8 cellular contexts compared by ENCODE assay signal in genomic region chr22:50245214-50246072, GRCh38. TPM values are rescaled to one million over a fixed set of nuclear protein-coding genes. Genes with fewer than 3 reads are reported as not detected.
DNase-seq lines count a peak whose midpoint lies in the region; ATAC-seq and TF ChIP-seq lines count a peak whose summit lies in the region.

No MANE protein-coding gene starts in this region.

- no peaks in the 10 kb centered on the region for H3K27me3 Mint-ChIP-seq in naive B cell

- peaks cover 50% of the 10 kb centered on the region for H3K4me1 ChIP-seq in OCI-LY7 (ENCODE audit: insufficient read depth, low read length, poor library complexity, severe bottlenecking)
- H3K4me1 ChIP-seq in ectodermal cell (ENCODE audit: control insufficient read depth, insufficient read depth, low read length) = peaks cover 21% of the 10 kb centered on the region

- H3K27ac Mint-ChIP-seq in naive B cell = peak overlapping the region; percentile 95 to 100 (median 100)

- H3K79me2 ChIP-seq in OCI-LY7 (ENCODE audit: insufficient read depth, low read depth, low read length) = peaks cover 55% of the 10 kb centered on the region

- H3K36me3 ChIP-seq in OCI-LY7 (ENCODE audit: insufficient read depth, low read length) (peaks cover 25% of the 10 kb centered on the region; the same call in 1 of the 2 replicates), ectodermal cell (ENCODE audit: control insufficient read depth, insufficient read depth, low read length) (no peaks in the 10 kb centered on the region)

- DNase-seq in OCI-LY7 (ENCODE audit: low spot score) = no peak
- DNase-seq in naive B cell = no peak
- DNase-seq in DMS114 treated with DMSO at 0.1 percent for 48 hours (lab: John Stamatoyannopoulos, UW; ENCODE audit: unreplicated experiment) = no peak
- no peak for DNase-seq in activated effector memory CD4-positive, alpha-beta T cell treated with Interleukin-2 at 50 U/mL for 16 hours
- no peak for DNase-seq in hippocampal formation (lab: John Stamatoyannopoulos, UW)
- DNase-seq in NCI-H774 (lab: John Stamatoyannopoulos, UW) = no peak

- no TSS peak for BruUV-seq in OCI-LY7 (replicated peaks; lab: Mats Ljungman, UMichigan)

- ATAC-seq in GM18868 (IDR thresholded peaks at IDR 0.05; ENCODE audit: unreplicated experiment) (peak; percentile 27), naive B cell (ENCODE audit: low read depth in 2 of 2) (peak in 1 of 2 donors; percentile 40)

- no peaks in the 10 kb centered on the region for H3K9me3 ChIP-seq in OCI-LY7 (ENCODE audit: low read length)
- H3K9me3 ChIP-seq in ectodermal cell (ENCODE audit: control insufficient read depth, low read length) = no peaks in the 10 kb centered on the region

- CTCF ChIA-PET in OCI-LY7 (lab: Charles Lee; ENCODE audit: unreplicated experiment) = no interaction called here

- H4K20me1 ChIP-seq in OCI-LY7 (ENCODE audit: insufficient read depth, low read length) = no peaks in the 10 kb centered on the region

- H2AFZ ChIP-seq in OCI-LY7 (ENCODE audit: low read length) = no peak overlapping the region

- H3K4me3 Mint-ChIP-seq in naive B cell = peak overlapping the region; percentile 84 to 100 (median 99)

- POLR2A ChIA-PET in OCI-LY7 (lab: Charles Lee) = no interaction called here

- WGBS in ectodermal cell, 2 experiments = 17 to 19% methylated on average over 53 of the region's 53 CpGs

- TF ChIP-seq CTCF in OCI-LY7 (conservative IDR thresholded peaks at IDR 0.05; ENCODE audit: low read length) = no peak

- peaks cover 25 to 58% (median 51%) of the 10 kb centered on the region in 3 donors for H3K4me1 Mint-ChIP-seq in naive B cell

- peaks cover 0 to 7% of the 10 kb centered on the region in 2 donors for H3K36me3 Mint-ChIP-seq in naive B cell

- H3K9me2 ChIP-seq in OCI-LY7 (ENCODE audit: insufficient read depth, low read length) = no peaks in the 10 kb centered on the region

- intact Hi-C loops in OCI-LY7 (cut with micrococcal nuclease; ENCODE audit: unreplicated experiment) = loop anchor here (10.0 kb wide), 2 partner anchors 229 to 259 kb away; partner anchors contain the start of genes LMF2, NCAPH2 and SBF1

- no peaks in the 10 kb centered on the region for H3K27me3 ChIP-seq in ectodermal cell (ENCODE audit: control insufficient read depth, insufficient read depth, low read length, poor library complexity, severe bottlenecking)

- no peaks in the 10 kb centered on the region for H3K9me3 Mint-ChIP-seq in naive B cell

- peak overlapping the region; percentile 81 for H3K4me3 ChIP-seq in OCI-LY7 (ENCODE audit: low read depth, low read length, poor library complexity, severe bottlenecking)
- H3K4me3 ChIP-seq in ectodermal cell (ENCODE audit: insufficient read depth, low read depth, low read length) = peak overlapping the region; percentile 96

- peak overlapping the region; percentile 95 for H3K4me2 ChIP-seq in OCI-LY7 (ENCODE audit: low read length)

- H3K27ac ChIP-seq in OCI-LY7 (ENCODE audit: low read depth, low read length, poor library complexity, severe bottlenecking) (peak overlapping the region; percentile 62), ectodermal cell (ENCODE audit: insufficient read depth, low read depth, low read length, poor library complexity, severe bottlenecking) (peak overlapping the region; percentile 26)

RNA-seq across cellular contexts. Expression of gene TUBGCP6, which starts 0.6 kb away (rescaled TPM):
- total RNA-seq in OCI-LY7 (2014; rRNA removed; shearing (Covaris generic)) = 52.8 and 57.7 TPM in 2 replicates
- 63.2 and 68.8 TPM in 2 replicates for total RNA-seq in OCI-LY7 (2022)
- 39.1 TPM for polyA plus RNA-seq in ectodermal cell (2013, experiment 1 of 4)
- 44.9 TPM for polyA plus RNA-seq in ectodermal cell (2013, experiment 2 of 4)
- polyA plus RNA-seq in ectodermal cell (2013, experiment 3 of 4) = 35.3 TPM
- 37.4 TPM for polyA plus RNA-seq in ectodermal cell (2013, experiment 4 of 4)
- 10 to 100 TPM; 11.6 to 23.2 (median 14.2) TPM for polyA plus RNA-seq in naive B cell (ENCODE audit: low read depth in 6 of 6)

RNA-seq across cellular contexts. Expression of gene HDAC10, which starts 5.6 kb away (rescaled TPM):
- total RNA-seq in OCI-LY7 (2014; rRNA removed; shearing (Covaris generic)) = 47.4 and 49.4 TPM in 2 replicates
- 74.6 and 74.9 TPM in 2 replicates for total RNA-seq in OCI-LY7 (2022)
- polyA plus RNA-seq in ectodermal cell (2013, experiment 1 of 4) = 28.3 TPM
- 30.2 TPM for polyA plus RNA-seq in ectodermal cell (2013, experiment 2 of 4)
- 24.7 TPM for polyA plus RNA-seq in ectodermal cell (2013, experiment 3 of 4)
- polyA plus RNA-seq in ectodermal cell (2013, experiment 4 of 4) = 27.3 TPM
- polyA plus RNA-seq in naive B cell (ENCODE audit: low read depth in 6 of 6) = 1 to 10 TPM; 4.6 to 8.2 (median 6.3) TPM

RNA-seq across cellular contexts. Expression of gene MAPK12, which starts 16.0 kb away (rescaled TPM):
- 90.8 and 93.6 TPM in 2 replicates for total RNA-seq in OCI-LY7 (2014; rRNA removed; shearing (Covaris generic))
- total RNA-seq in OCI-LY7 (2022) = 84.9 and 90.1 TPM in 2 replicates
- 27.0 TPM for polyA plus RNA-seq in ectodermal cell (2013, experiment 1 of 4)
- polyA plus RNA-seq in ectodermal cell (2013, experiment 2 of 4) = 28.0 TPM
- polyA plus RNA-seq in ectodermal cell (2013, experiment 3 of 4) = 22.2 TPM
- polyA plus RNA-seq in ectodermal cell (2013, experiment 4 of 4) = 21.6 TPM
- polyA plus RNA-seq in naive B cell (ENCODE audit: low read depth in 6 of 6) = under 1 TPM in 5 of 6 donors, not detected in 1; 0.04 to 0.19 (median 0.09) TPM

RNA-seq across cellular contexts. Expression of gene MAPK11, which starts 24.7 kb away (rescaled TPM):
- 12.0 and 13.0 TPM in 2 replicates for total RNA-seq in OCI-LY7 (2014; rRNA removed; shearing (Covaris generic))
- 18.6 and 19.7 TPM in 2 replicates for total RNA-seq in OCI-LY7 (2022)
- 2.2 TPM for polyA plus RNA-seq in ectodermal cell (2013, experiment 1 of 4)
- 2.1 TPM for polyA plus RNA-seq in ectodermal cell (2013, experiment 2 of 4)
- 2.6 TPM for polyA plus RNA-seq in ectodermal cell (2013, experiment 3 of 4)
- 3.1 TPM for polyA plus RNA-seq in ectodermal cell (2013, experiment 4 of 4)
- under 1 TPM in 3 of 6 donors, not detected in 3; 0.17 to 0.21 (median 0.19) TPM for polyA plus RNA-seq in naive B cell (ENCODE audit: low read depth in 6 of 6)

RNA-seq across cellular contexts. Expression of gene SELENOO, which starts 44.6 kb away (rescaled TPM):
- total RNA-seq in OCI-LY7 (2014; rRNA removed; shearing (Covaris generic)) = 43.7 and 44.2 TPM in 2 replicates
- total RNA-seq in OCI-LY7 (2022) = 34.0 and 40.2 TPM in 2 replicates
- polyA plus RNA-seq in ectodermal cell (2013, experiment 1 of 4) = 21.4 TPM
- polyA plus RNA-seq in ectodermal cell (2013, experiment 2 of 4) = 17.0 TPM
- 15.9 TPM for polyA plus RNA-seq in ectodermal cell (2013, experiment 3 of 4)
- polyA plus RNA-seq in ectodermal cell (2013, experiment 4 of 4) = 17.0 TPM
- 1 to 10 TPM; 2.9 to 6.8 (median 5.2) TPM for polyA plus RNA-seq in naive B cell (ENCODE audit: low read depth in 6 of 6)
